Comparison of ENCODE assay signal across 1 cellular context in the genomic region with DNA sequence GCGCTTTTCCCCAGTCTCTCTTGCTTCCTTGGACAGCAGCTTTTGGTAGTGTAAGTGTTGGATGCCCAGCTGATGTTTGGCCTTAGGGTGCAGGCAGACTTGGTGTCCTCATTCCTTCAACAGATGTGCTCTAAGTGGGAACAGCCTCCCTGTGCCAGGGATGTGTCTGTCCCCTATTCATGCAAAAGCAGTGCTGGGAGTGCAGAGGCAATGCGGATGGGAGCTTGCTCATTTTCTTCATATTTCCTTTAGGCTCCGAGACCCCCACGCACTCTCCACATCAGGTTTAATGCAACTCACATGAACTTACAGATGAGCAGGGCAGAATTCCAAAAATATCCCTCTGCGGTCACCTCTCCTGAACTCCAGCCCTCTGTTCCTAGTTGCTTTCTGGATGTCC.
TF ChIP-seq lines count a peak whose summit lies in the region.

No MANE protein-coding gene starts in this region.

TF ChIP-seq in H1, 55 proteins besides CTCF, POLR2A, EP300 and RAD21 (continued from another document):
- TF ChIP-seq, protein P1, sequence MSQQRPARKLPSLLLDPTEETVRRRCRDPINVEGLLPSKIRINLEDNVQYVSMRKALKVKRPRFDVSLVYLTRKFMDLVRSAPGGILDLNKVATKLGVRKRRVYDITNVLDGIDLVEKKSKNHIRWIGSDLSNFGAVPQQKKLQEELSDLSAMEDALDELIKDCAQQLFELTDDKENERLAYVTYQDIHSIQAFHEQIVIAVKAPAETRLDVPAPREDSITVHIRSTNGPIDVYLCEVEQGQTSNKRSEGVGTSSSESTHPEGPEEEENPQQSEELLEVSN (IDR thresholded peaks at IDR 0.05) = no peak
- TF ChIP-seq KDM5A (IDR thresholded peaks at IDR 0.05; ENCODE audit: low read length) (no peak), SAP30 (IDR thresholded peaks at IDR 0.05; ENCODE audit: insufficient read depth, insufficient replicate concordance, low read length) (no peak), EGR1 (IDR thresholded peaks at IDR 0.05; ENCODE audit: borderline replicate concordance, low read depth, low read length) (no peak), NRF1 (IDR thresholded peaks at IDR 0.05; ENCODE audit: low read depth, low read length) (no peak), SP4 (IDR thresholded peaks at IDR 0.05; ENCODE audit: low read length) (no peak), CREB1 (IDR thresholded peaks at IDR 0.05) (no peak), EZH2 (IDR thresholded peaks at IDR 0.05; ENCODE audit: low read depth, low read length, severe bottlenecking) (no peak), BRCA1 (IDR thresholded peaks at IDR 0.05; ENCODE audit: low read depth, low read length) (no peak)
